In genomic region chr15:94411279-94411678, GRCh38 we compare ENCODE assay signal across 23 cellular contexts.
DNase-seq lines count a peak whose midpoint lies in the region; ATAC-seq and TF ChIP-seq lines count a peak whose summit lies in the region.
"Had no signal": no experiment of that assay in that cellular context is flagged by ENCODE, and none has a peak within 500 bp of the region (broad histone marks: within the 10 kb centered on the region; RNA-seq: fewer than 3 reads in every experiment).

No MANE protein-coding gene starts in this region.

- H3K27me3 Mint-ChIP-seq in brain, result peaks cover under 1% of the 10 kb centered on the region
- H3K27me3 Mint-ChIP-seq: activated B cell treated with CpG ODN at 0.5 μM for 24 hours; activated CD4-positive, alpha-beta memory T cell treated with anti-CD3 and anti-CD28 coated beads, Interleukin-2, amount 10 ng/mL, durations not matched to agents 7 days and 5 days; effector memory CD8-positive, alpha-beta T cell had no signal

- in situ Hi-C loops in GM13976 (cut with MboI; ENCODE audit: low sequenced_read_pairs, unreplicated experiment), result no loop called here

- no peaks in the 10 kb centered on the region for H3K4me1 ChIP-seq in PC-9 (replicated peaks; ENCODE audit: insufficient read depth)
- H3K4me1 ChIP-seq: A549; BLaER1 treated with 17β-estradiol and CSF1 and Interleukin-3, amounts not matched to agents 10 nM and 100 nM; SJSA1 had no signal

- no peak overlapping the region for H3K4me2 ChIP-seq in PC-9
- H3K4me2 ChIP-seq: A549; BLaER1 treated with 17β-estradiol and CSF1 and Interleukin-3, amounts not matched to agents 10 nM and 100 nM had no signal

- no peak overlapping the region for H2AFZ ChIP-seq in PC-9

- intact Hi-C loops in PC-9 (cut with micrococcal nuclease; ENCODE audit: unreplicated experiment), result no loop called here

- no peaks in the 10 kb centered on the region for H3K79me2 ChIP-seq in PC-9 (ENCODE audit: low read depth)

- no peaks in the 10 kb centered on the region for H4K20me1 ChIP-seq in PC-9 (ENCODE audit: insufficient read depth)
- H4K20me1 ChIP-seq: BLaER1 treated with 17β-estradiol and CSF1 and Interleukin-3, amounts not matched to agents 10 nM and 100 nM had no signal

- H3K36me3 Mint-ChIP-seq in brain, result no peaks in the 10 kb centered on the region

- BruUV-seq in PC-9 (replicated peaks; lab: Mats Ljungman, UMichigan), result no TSS peak

- H3K4me1 Mint-ChIP-seq in brain, result peaks cover 73% of the 10 kb centered on the region
- H3K4me1 Mint-ChIP-seq: activated CD4-positive, alpha-beta memory T cell treated with anti-CD3 and anti-CD28 coated beads, Interleukin-2, amount 10 ng/mL, durations not matched to agents 7 days and 5 days had no signal

- peak overlapping the region in 1 of 5 experiments; percentile 24 for H3K4me3 Mint-ChIP-seq in brain
- H3K4me3 Mint-ChIP-seq: activated B cell treated with CpG ODN at 0.5 μM for 24 hours; activated CD4-positive, alpha-beta memory T cell treated with anti-CD3 and anti-CD28 coated beads, Interleukin-2, amount 10 ng/mL, durations not matched to agents 7 days and 5 days; activated T-cell treated with anti-CD3 and anti-CD28 coated beads, Interleukin-2, amount 50 U/mL, for 4 hours; effector memory CD8-positive, alpha-beta T cell; T-helper 2 cell treated with Interferon-gamma antibody and Interleukin-4, amounts not matched to agents 5 μg/mL and 100 μg/mL, for 36 hours had no signal

- H3K9me3 ChIP-seq in PC-9 (ENCODE audit: insufficient read depth, low read depth), result no peaks in the 10 kb centered on the region
- H3K9me3 ChIP-seq: BLaER1 treated with 17β-estradiol and CSF1 and Interleukin-3, amounts not matched to agents 10 nM and 100 nM; SJSA1 had no signal

- CTCF ChIA-PET in PC-9 (lab: Charles Lee), result no interaction called here

- TF ChIP-seq CTCF in brain (conservative IDR thresholded peaks at IDR 0.05) (no peak), PC-9 (conservative IDR thresholded peaks at IDR 0.05) (no peak), GM13976 (IDR thresholded peaks at IDR 0.05; ENCODE audit: borderline replicate concordance, control extremely low read depth, extremely low read depth, insufficient read depth, missing control alignments) (no peak)

- H3K9me2 ChIP-seq in PC-9 (ENCODE audit: insufficient read depth), result no peaks in the 10 kb centered on the region

- H3F3A ChIP-seq in PC-9 (ENCODE audit: insufficient read depth, low read depth), result no peaks in the 10 kb centered on the region

- H3K36me3 ChIP-seq in PC-9 (ENCODE audit: low read depth), result no peaks in the 10 kb centered on the region
- H3K36me3 ChIP-seq: BLaER1 treated with 17β-estradiol and CSF1 and Interleukin-3, amounts not matched to agents 10 nM and 100 nM; SJSA1 had no signal

- DNase-seq in COLO668 (lab: John Stamatoyannopoulos, UW; ENCODE audit: unreplicated experiment), result peak; percentile 46
- peak; percentile 81 for DNase-seq in NCI-H128 (lab: John Stamatoyannopoulos, UW; ENCODE audit: unreplicated experiment)
- peak; percentile 90 for DNase-seq in NCI-H2227 (lab: John Stamatoyannopoulos, UW; ENCODE audit: unreplicated experiment)
- no peak for DNase-seq in PC-9
- no peak for DNase-seq in GM13976 (ENCODE audit: low spot score)
- DNase-seq in NCI-H2171 treated with DMSO at 0.1 percent for 48 hours (lab: John Stamatoyannopoulos, UW), result no peak
- DNase-seq: activated B cell treated with CpG ODN at 0.5 μM for 24 hours; activated CD4-positive, alpha-beta memory T cell treated with anti-CD3 and anti-CD28 coated beads, Interleukin-2, amount 10 ng/mL, durations not matched to agents 7 days and 5 days; activated naive CD4-positive, alpha-beta T cell treated with anti-CD3 and anti-CD28 coated beads, Interleukin-2, amount 50 U/mL, for 16 hours; activated T-cell treated with anti-CD3 and anti-CD28 coated beads, Interleukin-2, amount 50 U/mL, for 4 hours; DMS 273 treated with DMSO at 0.1 percent for 48 hours; effector memory CD8-positive, alpha-beta T cell; GF-D8; mesendoderm; MV-4-11; NCI-H524 had no signal

- no peaks in the 10 kb centered on the region for H3K27me3 ChIP-seq in PC-9 (ENCODE audit: insufficient read depth, low read depth)
- H3K27me3 ChIP-seq: BLaER1 treated with 17β-estradiol and CSF1 and Interleukin-3, amounts not matched to agents 10 nM and 100 nM; SJSA1 had no signal

- H3K27ac ChIP-seq in PC-9, result no peak overlapping the region
- H3K27ac ChIP-seq: A549; BLaER1 treated with 17β-estradiol and CSF1 and Interleukin-3, amounts not matched to agents 10 nM and 100 nM; SJSA1 had no signal

- POLR2A ChIA-PET in PC-9 (lab: Charles Lee; ENCODE audit: unreplicated experiment), result no interaction called here

- H3K4me3 ChIP-seq in PC-9, result no peak overlapping the region
- H3K4me3 ChIP-seq: A549; BLaER1 treated with 17β-estradiol and CSF1 and Interleukin-3, amounts not matched to agents 10 nM and 100 nM; SJSA1 had no signal

- no peak for ATAC-seq in GM19351 (IDR thresholded peaks at IDR 0.05; ENCODE audit: unreplicated experiment)
- ATAC-seq: A549; activated T-cell treated with anti-CD3 and anti-CD28 coated beads, Interleukin-2, amount 50 U/mL, for 4 hours; effector memory CD8-positive, alpha-beta T cell; Panc1 had no signal

- peak overlapping the region in 4 of 5 experiments; percentile 4 to 81 (median 62) for H3K27ac Mint-ChIP-seq in brain
- H3K27ac Mint-ChIP-seq: activated B cell treated with CpG ODN at 0.5 μM for 24 hours; activated CD4-positive, alpha-beta memory T cell treated with anti-CD3 and anti-CD28 coated beads, Interleukin-2, amount 10 ng/mL, durations not matched to agents 7 days and 5 days; effector memory CD8-positive, alpha-beta T cell; T-helper 2 cell treated with Interferon-gamma antibody and Interleukin-4, amounts not matched to agents 5 μg/mL and 100 μg/mL, for 36 hours had no signal

- H3K9me3 Mint-ChIP-seq in brain, result no peaks in the 10 kb centered on the region
- H3K9me3 Mint-ChIP-seq: activated B cell treated with CpG ODN at 0.5 μM for 24 hours; activated CD4-positive, alpha-beta memory T cell treated with anti-CD3 and anti-CD28 coated beads, Interleukin-2, amount 10 ng/mL, durations not matched to agents 7 days and 5 days; activated T-cell treated with anti-CD3 and anti-CD28 coated beads, Interleukin-2, amount 50 U/mL, for 4 hours; effector memory CD8-positive, alpha-beta T cell; T-helper 2 cell treated with Interferon-gamma antibody and Interleukin-4, amounts not matched to agents 5 μg/mL and 100 μg/mL, for 36 hours had no signal

Comparison
In these comparisons a context has a peak if more than half of its experiments do, and no peak if none do; other contexts are left out.
1. DNase-seq: peak in COLO668 (single experiment), NCI-H128 (single experiment) and NCI-H2227 (single experiment); none in PC-9 (0 of 2), GM13976 (single experiment) and NCI-H2171 treated with DMSO at 0.1 percent for 48 hours (single experiment).